ENCODE assay signal across 2 cellular contexts in the genomic region with DNA sequence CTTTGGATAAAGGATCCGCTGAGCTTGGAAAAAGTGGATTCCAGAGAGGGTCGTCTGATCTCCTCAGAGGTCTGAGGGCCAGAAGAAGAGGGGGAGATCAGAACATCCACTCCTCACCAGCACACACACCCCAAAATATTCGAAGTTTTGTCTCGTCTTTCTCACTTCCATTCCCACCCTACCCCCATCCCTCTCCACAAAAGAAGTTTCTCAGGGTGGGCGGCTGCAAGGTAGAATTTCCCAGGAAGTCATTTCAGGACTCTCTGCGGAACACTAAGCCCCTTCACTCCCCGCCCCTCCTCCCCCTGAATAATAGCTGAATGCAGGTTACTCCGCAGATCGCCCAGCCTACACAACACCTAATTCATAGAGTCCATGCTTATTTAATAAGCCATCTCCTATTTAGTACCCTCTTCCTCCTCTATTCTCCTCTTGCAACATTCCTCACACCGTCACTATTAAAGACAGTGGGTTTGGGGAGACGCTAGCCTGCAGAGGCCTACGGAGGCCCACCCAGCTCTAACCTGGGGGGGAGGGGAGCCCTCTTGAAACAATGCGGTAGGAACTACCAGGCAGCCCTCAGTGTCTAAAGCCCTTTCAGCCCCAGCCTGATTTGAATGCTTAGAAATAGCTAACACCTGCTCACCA.
TF ChIP-seq lines count a peak whose summit lies in the region.

No MANE protein-coding gene starts in this region.

TF ChIP-seq in GM12878, 131 proteins besides CTCF, POLR2A, EP300 and RAD21 (continues in another document):
- TF ChIP-seq, protein P1, sequence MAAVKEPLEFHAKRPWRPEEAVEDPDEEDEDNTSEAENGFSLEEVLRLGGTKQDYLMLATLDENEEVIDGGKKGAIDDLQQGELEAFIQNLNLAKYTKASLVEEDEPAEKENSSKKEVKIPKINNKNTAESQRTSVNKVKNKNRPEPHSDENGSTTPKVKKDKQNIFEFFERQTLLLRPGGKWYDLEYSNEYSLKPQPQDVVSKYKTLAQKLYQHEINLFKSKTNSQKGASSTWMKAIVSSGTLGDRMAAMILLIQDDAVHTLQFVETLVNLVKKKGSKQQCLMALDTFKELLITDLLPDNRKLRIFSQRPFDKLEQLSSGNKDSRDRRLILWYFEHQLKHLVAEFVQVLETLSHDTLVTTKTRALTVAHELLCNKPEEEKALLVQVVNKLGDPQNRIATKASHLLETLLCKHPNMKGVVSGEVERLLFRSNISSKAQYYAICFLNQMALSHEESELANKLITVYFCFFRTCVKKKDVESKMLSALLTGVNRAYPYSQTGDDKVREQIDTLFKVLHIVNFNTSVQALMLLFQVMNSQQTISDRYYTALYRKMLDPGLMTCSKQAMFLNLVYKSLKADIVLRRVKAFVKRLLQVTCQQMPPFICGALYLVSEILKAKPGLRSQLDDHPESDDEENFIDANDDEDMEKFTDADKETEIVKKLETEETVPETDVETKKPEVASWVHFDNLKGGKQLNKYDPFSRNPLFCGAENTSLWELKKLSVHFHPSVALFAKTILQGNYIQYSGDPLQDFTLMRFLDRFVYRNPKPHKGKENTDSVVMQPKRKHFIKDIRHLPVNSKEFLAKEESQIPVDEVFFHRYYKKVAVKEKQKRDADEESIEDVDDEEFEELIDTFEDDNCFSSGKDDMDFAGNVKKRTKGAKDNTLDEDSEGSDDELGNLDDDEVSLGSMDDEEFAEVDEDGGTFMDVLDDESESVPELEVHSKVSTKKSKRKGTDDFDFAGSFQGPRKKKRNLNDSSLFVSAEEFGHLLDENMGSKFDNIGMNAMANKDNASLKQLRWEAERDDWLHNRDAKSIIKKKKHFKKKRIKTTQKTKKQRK (IDR thresholded peaks at IDR 0.05; ENCODE audit: low read depth, low read length): no peak
- TF ChIP-seq CHD2 (IDR thresholded peaks at IDR 0.05; ENCODE audit: borderline replicate concordance, low read depth, low read length) (peak; percentile 60; the same call in 1 of the 2 replicates), RELB (IDR thresholded peaks at IDR 0.05; ENCODE audit: low read depth) (no peak), E2F8 (IDR thresholded peaks at IDR 0.05; ENCODE audit: low read depth, partially characterized antibody) (no peak), SMARCA5 (IDR thresholded peaks at IDR 0.05) (no peak), ZNF217 (IDR thresholded peaks at IDR 0.05) (no peak), KAT2A (conservative IDR thresholded peaks at IDR 0.05; ENCODE audit: control insufficient read depth, low read depth, low read length) (no peak), MTA2 (IDR thresholded peaks at IDR 0.05; ENCODE audit: low read depth) (no peak), ZNF274 (IDR thresholded peaks at IDR 0.05; ENCODE audit: insufficient read depth, insufficient read length) (no peak)
- TF ChIP-seq, protein P2, sequence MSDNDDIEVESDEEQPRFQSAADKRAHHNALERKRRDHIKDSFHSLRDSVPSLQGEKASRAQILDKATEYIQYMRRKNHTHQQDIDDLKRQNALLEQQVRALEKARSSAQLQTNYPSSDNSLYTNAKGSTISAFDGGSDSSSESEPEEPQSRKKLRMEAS (IDR thresholded peaks at IDR 0.05; ENCODE audit: low read depth, low read length): 0 out of 2 replicates have a peak, but pooled peaks have one; percentile 46
- TF ChIP-seq, protein P3, sequence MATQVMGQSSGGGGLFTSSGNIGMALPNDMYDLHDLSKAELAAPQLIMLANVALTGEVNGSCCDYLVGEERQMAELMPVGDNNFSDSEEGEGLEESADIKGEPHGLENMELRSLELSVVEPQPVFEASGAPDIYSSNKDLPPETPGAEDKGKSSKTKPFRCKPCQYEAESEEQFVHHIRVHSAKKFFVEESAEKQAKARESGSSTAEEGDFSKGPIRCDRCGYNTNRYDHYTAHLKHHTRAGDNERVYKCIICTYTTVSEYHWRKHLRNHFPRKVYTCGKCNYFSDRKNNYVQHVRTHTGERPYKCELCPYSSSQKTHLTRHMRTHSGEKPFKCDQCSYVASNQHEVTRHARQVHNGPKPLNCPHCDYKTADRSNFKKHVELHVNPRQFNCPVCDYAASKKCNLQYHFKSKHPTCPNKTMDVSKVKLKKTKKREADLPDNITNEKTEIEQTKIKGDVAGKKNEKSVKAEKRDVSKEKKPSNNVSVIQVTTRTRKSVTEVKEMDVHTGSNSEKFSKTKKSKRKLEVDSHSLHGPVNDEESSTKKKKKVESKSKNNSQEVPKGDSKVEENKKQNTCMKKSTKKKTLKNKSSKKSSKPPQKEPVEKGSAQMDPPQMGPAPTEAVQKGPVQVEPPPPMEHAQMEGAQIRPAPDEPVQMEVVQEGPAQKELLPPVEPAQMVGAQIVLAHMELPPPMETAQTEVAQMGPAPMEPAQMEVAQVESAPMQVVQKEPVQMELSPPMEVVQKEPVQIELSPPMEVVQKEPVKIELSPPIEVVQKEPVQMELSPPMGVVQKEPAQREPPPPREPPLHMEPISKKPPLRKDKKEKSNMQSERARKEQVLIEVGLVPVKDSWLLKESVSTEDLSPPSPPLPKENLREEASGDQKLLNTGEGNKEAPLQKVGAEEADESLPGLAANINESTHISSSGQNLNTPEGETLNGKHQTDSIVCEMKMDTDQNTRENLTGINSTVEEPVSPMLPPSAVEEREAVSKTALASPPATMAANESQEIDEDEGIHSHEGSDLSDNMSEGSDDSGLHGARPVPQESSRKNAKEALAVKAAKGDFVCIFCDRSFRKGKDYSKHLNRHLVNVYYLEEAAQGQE (IDR thresholded peaks at IDR 0.05; ENCODE audit: low read depth, low read length): no peak

TF ChIP-seq in liver, 16 proteins besides CTCF, POLR2A, EP300 and RAD21:
- TF ChIP-seq HNF4A (conservative IDR thresholded peaks at IDR 0.05) (no peak), YY1 (IDR thresholded peaks at IDR 0.05) (no peak), JUND (IDR thresholded peaks at IDR 0.05) (no peak), GABPA (IDR thresholded peaks at IDR 0.05 in 1 of 2, conservative IDR thresholded peaks at IDR 0.05 in 1 of 2) (no peak), ATF3 (IDR thresholded peaks at IDR 0.05) (no peak), FOXA2 (IDR thresholded peaks at IDR 0.05) (no peak)
- TF ChIP-seq, protein P2 (IDR thresholded peaks at IDR 0.05): no peak
